ENCODE assay signal across 15 cellular contexts in the genomic region with DNA sequence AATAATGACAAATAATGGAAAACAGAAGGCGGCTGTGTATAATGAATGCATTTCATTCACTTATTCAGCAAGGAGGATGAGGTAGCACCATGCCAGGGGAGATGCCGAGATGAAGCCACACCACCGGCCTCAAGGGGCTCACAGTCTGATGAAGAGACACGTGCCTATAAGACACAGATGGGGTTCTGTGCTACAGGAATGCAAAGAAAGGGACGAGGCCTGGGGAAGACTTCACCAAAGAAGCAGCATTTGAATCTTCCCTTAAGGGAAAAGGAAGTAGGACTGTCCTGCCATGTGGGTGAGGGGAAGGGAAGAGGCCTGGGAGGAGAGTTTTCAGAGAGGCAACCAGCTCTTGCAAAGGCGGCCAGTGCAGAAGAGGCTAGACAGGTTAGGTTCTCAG.
A peak's percentile ranks its signal among the peaks of the same experiment; 100 is the strongest.
DNase-seq lines count a peak whose midpoint lies in the region; ATAC-seq, FAIRE-seq and TF ChIP-seq lines count a peak whose summit lies in the region.
"Had no signal": no experiment of that assay in that cellular context is flagged by ENCODE, and none has a peak within 500 bp of the region (broad histone marks: within the 10 kb centered on the region; RNA-seq: fewer than 3 reads in every experiment).

No MANE protein-coding gene starts in this region.

- no peaks in the 10 kb centered on the region for H3K27me3 Mint-ChIP-seq in activated naive CD4-positive, alpha-beta T cell treated with anti-CD3 and anti-CD28 coated beads, Interleukin-2, amount 50 U/mL, for 24 hours
- no peaks in the 10 kb centered on the region for H3K27me3 Mint-ChIP-seq in activated naive CD4-positive, alpha-beta T cell treated with anti-CD3 and anti-CD28 coated beads for 36 hours (ENCODE audit: low read depth)
- peaks cover 0 to 43% (median 0%) of the 10 kb centered on the region in 5 donors for H3K27me3 Mint-ChIP-seq in naive thymus-derived CD4-positive, alpha-beta T cell
- H3K27me3 Mint-ChIP-seq in type B pancreatic cell = no peaks in the 10 kb centered on the region

- H3K27ac Mint-ChIP-seq in activated naive CD4-positive, alpha-beta T cell treated with anti-CD3 and anti-CD28 coated beads, Interleukin-2, amount 50 U/mL, for 24 hours = peak overlapping the region; percentile 0
- H3K27ac Mint-ChIP-seq in activated naive CD4-positive, alpha-beta T cell treated with anti-CD3 and anti-CD28 coated beads for 36 hours = no peak overlapping the region
- H3K27ac Mint-ChIP-seq in naive thymus-derived CD4-positive, alpha-beta T cell = peak overlapping the region in 7 of 9 donors; percentile 1 to 98 (median 54)
- H3K27ac Mint-ChIP-seq in type B pancreatic cell = peak overlapping the region; percentile 9

- CTCF ChIA-PET in activated naive CD4-positive, alpha-beta T cell treated with anti-CD3 and anti-CD28 coated beads for 36 hours (lab: Charles Lee) = no interaction called here
- CTCF ChIA-PET in naive thymus-derived CD4-positive, alpha-beta T cell (lab: Charles Lee) = no interaction called here

- H3K9me3 ChIP-seq in naive thymus-derived CD4-positive, alpha-beta T cell (ENCODE audit: control insufficient read depth in 2 of 3, low read length in 3 of 3) = no peaks in the 10 kb centered on the region

- no peak for DNase-seq in activated naive CD4-positive, alpha-beta T cell treated with anti-CD3 and anti-CD28 coated beads for 36 hours
- DNase-seq in dorsolateral prefrontal cortex (no peak), type B pancreatic cell (ENCODE audit: extremely low spot score, unreplicated experiment) (no peak), frontal cortex (ENCODE audit: low spot score in 2 of 2) (no peak), KG1 (lab: John Stamatoyannopoulos, UW) (no peak)
- no peak for DNase-seq in naive thymus-derived CD4-positive, alpha-beta T cell
- DNase-seq: activated naive CD4-positive, alpha-beta T cell; GOT3; KBM-7; NCI-H1417 treated with DMSO at 0.1 percent for 48 hours; retina; stimulated activated CD4-positive, alpha-beta T cell treated with anti-CD3 and anti-CD28 coated beads, Interleukin-1b, Interleukin-23, amount 100 ng/mL, for 48 hours had no signal

- H3K4me1 Mint-ChIP-seq in activated naive CD4-positive, alpha-beta T cell treated with anti-CD3 and anti-CD28 coated beads, Interleukin-2, amount 50 U/mL, for 24 hours = peaks cover 51% of the 10 kb centered on the region
- peaks cover 25% of the 10 kb centered on the region for H3K4me1 Mint-ChIP-seq in activated naive CD4-positive, alpha-beta T cell treated with anti-CD3 and anti-CD28 coated beads for 36 hours (ENCODE audit: low read depth)
- peaks cover 14 to 70% (median 49%) of the 10 kb centered on the region in 7 donors for H3K4me1 Mint-ChIP-seq in naive thymus-derived CD4-positive, alpha-beta T cell
- H3K4me1 Mint-ChIP-seq in type B pancreatic cell (ENCODE audit: unreplicated experiment) = peaks cover 67% of the 10 kb centered on the region

- no peaks in the 10 kb centered on the region for H3K27me3 ChIP-seq in dorsolateral prefrontal cortex
- no peaks in the 10 kb centered on the region for H3K27me3 ChIP-seq in naive thymus-derived CD4-positive, alpha-beta T cell (ENCODE audit: control insufficient read depth in 2 of 2, insufficient read depth in 2 of 2, low read length in 2 of 2)

- intact Hi-C loops in activated naive CD4-positive, alpha-beta T cell treated with anti-CD3 and anti-CD28 coated beads for 36 hours (cut with micrococcal nuclease) = loop anchor here (5.0 kb wide), 2 partner anchors 150 to 240 kb away; a partner anchor contains a TSS
- intact Hi-C loops in dorsolateral prefrontal cortex (cut with DNase I) = loop anchor here (2.0 to 10.0 kb wide), 3 partner anchors 15 to 97 kb away; a partner anchor contains a TSS
- intact Hi-C loops in naive thymus-derived CD4-positive, alpha-beta T cell (cut with micrococcal nuclease) = loop anchor here (2.0 to 5.0 kb wide), 5 partner anchors 80 to 1420 kb away; a partner anchor contains a TSS

- peaks cover 7 to 27% of the 10 kb centered on the region in 2 donors for H3K4me1 ChIP-seq in naive thymus-derived CD4-positive, alpha-beta T cell (ENCODE audit: control insufficient read depth in 2 of 2, insufficient read depth in 2 of 2, low read length in 2 of 2)

- peak overlapping the region; percentile 72 to 99 (median 95) for H3K27ac ChIP-seq in dorsolateral prefrontal cortex
- no peak overlapping the region for H3K27ac ChIP-seq in naive thymus-derived CD4-positive, alpha-beta T cell (ENCODE audit: low read depth, low read length)

- no peaks in the 10 kb centered on the region for H3K36me3 Mint-ChIP-seq in activated naive CD4-positive, alpha-beta T cell treated with anti-CD3 and anti-CD28 coated beads, Interleukin-2, amount 50 U/mL, for 24 hours
- H3K36me3 Mint-ChIP-seq in activated naive CD4-positive, alpha-beta T cell treated with anti-CD3 and anti-CD28 coated beads for 36 hours (ENCODE audit: low read depth) = no peaks in the 10 kb centered on the region
- peaks cover 0 to 2% (median 0%) of the 10 kb centered on the region in 5 donors for H3K36me3 Mint-ChIP-seq in naive thymus-derived CD4-positive, alpha-beta T cell
- peaks cover 15% of the 10 kb centered on the region for H3K36me3 Mint-ChIP-seq in type B pancreatic cell

- no peaks in the 10 kb centered on the region for H3K36me3 ChIP-seq in naive thymus-derived CD4-positive, alpha-beta T cell (ENCODE audit: control insufficient read depth in 2 of 3, insufficient read depth in 3 of 3, low read length in 3 of 3)

- TF ChIP-seq CTCF in dorsolateral prefrontal cortex (IDR thresholded peaks at IDR 0.05 in 54 of 56, conservative IDR thresholded peaks at IDR 0.05 in 2 of 56; ENCODE audit: low read depth in 1 of 56, partially characterized antibody in 56 of 56) (no peak), type B pancreatic cell (conservative IDR thresholded peaks at IDR 0.05) (no peak)

- no peak for ATAC-seq in naive thymus-derived CD4-positive, alpha-beta T cell
- ATAC-seq in GM18517 (IDR thresholded peaks at IDR 0.05; ENCODE audit: unreplicated experiment) = no peak

- FAIRE-seq in frontal cortex (lab: Jason Lieb, UNC) = no peak
- FAIRE-seq: urothelium cell line had no signal

- POLR2A ChIA-PET in naive thymus-derived CD4-positive, alpha-beta T cell (lab: Charles Lee) = no interaction called here

- no peak overlapping the region for H3K4me3 ChIP-seq in dorsolateral prefrontal cortex
- no peak overlapping the region for H3K4me3 ChIP-seq in naive thymus-derived CD4-positive, alpha-beta T cell (ENCODE audit: low read length)

- H3K4me3 Mint-ChIP-seq in activated naive CD4-positive, alpha-beta T cell treated with anti-CD3 and anti-CD28 coated beads, Interleukin-2, amount 50 U/mL, for 24 hours = no peak overlapping the region
- no peak overlapping the region for H3K4me3 Mint-ChIP-seq in activated naive CD4-positive, alpha-beta T cell treated with anti-CD3 and anti-CD28 coated beads for 36 hours
- H3K4me3 Mint-ChIP-seq in naive thymus-derived CD4-positive, alpha-beta T cell = no peak overlapping the region
- peak overlapping the region; percentile 3 for H3K4me3 Mint-ChIP-seq in type B pancreatic cell

- H3K9me3 Mint-ChIP-seq in activated naive CD4-positive, alpha-beta T cell treated with anti-CD3 and anti-CD28 coated beads, Interleukin-2, amount 50 U/mL, for 24 hours = no peaks in the 10 kb centered on the region
- H3K9me3 Mint-ChIP-seq in activated naive CD4-positive, alpha-beta T cell treated with anti-CD3 and anti-CD28 coated beads for 36 hours = no peaks in the 10 kb centered on the region
- H3K9me3 Mint-ChIP-seq in naive thymus-derived CD4-positive, alpha-beta T cell = peaks cover 0 to 6% (median 0%) of the 10 kb centered on the region in 11 donors
- H3K9me3 Mint-ChIP-seq in type B pancreatic cell = no peaks in the 10 kb centered on the region
